9 cellular contexts compared by ENCODE assay signal in the genomic region with DNA sequence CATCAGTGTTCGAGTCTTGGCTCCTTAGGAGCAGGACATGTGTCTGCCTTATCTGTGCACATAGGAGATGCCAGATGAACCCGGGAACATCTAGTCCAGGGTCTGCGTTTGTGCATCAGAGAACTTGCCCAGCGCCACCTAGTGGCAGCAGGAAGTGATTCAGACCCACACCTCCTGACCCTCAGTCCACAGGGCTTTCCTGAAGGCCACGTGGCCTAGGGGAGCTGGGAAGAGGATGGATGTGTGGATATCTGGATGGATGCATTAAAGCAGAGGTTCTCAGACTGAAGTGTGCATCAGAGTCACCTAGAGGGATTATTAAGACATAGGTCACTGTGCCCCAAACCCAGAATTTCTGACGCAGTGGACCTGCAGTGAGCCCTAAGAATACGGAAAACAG. TPM values are rescaled to one million over a fixed set of nuclear protein-coding genes. Genes with fewer than 3 reads are reported as not detected.
DNase-seq lines count a peak whose midpoint lies in the region; ATAC-seq and TF ChIP-seq lines count a peak whose summit lies in the region.
"Had no signal": no experiment of that assay in that cellular context is flagged by ENCODE, and none has a peak within 500 bp of the region (broad histone marks: within the 10 kb centered on the region; RNA-seq: fewer than 3 reads in every experiment).

No MANE protein-coding gene starts in this region.

- no peaks in the 10 kb centered on the region for H3K79me2 ChIP-seq in DOHH2 (ENCODE audit: control insufficient read depth, low read length)

- H3K27me3 Mint-ChIP-seq in progenitor cell of endocrine pancreas = no peaks in the 10 kb centered on the region

- peaks cover 16% of the 10 kb centered on the region for H3K4me1 Mint-ChIP-seq in progenitor cell of endocrine pancreas (ENCODE audit: low read depth)

- no peak overlapping the region for H3K27ac Mint-ChIP-seq in progenitor cell of endocrine pancreas

- H3K4me1 ChIP-seq in DOHH2 (ENCODE audit: control insufficient read depth, low read length) = no peaks in the 10 kb centered on the region

- no peaks in the 10 kb centered on the region for H3K36me3 ChIP-seq in DOHH2 (ENCODE audit: control insufficient read depth, low read length)

- peak; percentile 88 for TF ChIP-seq CTCF in DOHH2 (IDR thresholded peaks at IDR 0.05; ENCODE audit: low read depth, low read length, poor library complexity, severe bottlenecking)
- peak; percentile 64 for TF ChIP-seq CTCF in fibroblast of villous mesenchyme (IDR thresholded peaks at IDR 0.05; ENCODE audit: insufficient read depth, low read depth, low read length)
- peak; percentile 70 for TF ChIP-seq CTCF in progenitor cell of endocrine pancreas (IDR thresholded peaks at IDR 0.05; ENCODE audit: unreplicated experiment)

- H3K9me2 ChIP-seq in DOHH2 (replicated peaks; ENCODE audit: control insufficient read depth, low read length) = no peaks in the 10 kb centered on the region

- no peak overlapping the region for H3K4me3 ChIP-seq in DOHH2 (ENCODE audit: low read length)
- no peak overlapping the region for H3K4me3 ChIP-seq in fibroblast of villous mesenchyme (ENCODE audit: low read depth, low read length)

- H4K20me1 ChIP-seq in DOHH2 (ENCODE audit: control insufficient read depth, insufficient read depth, low read depth, low read length) = no peaks in the 10 kb centered on the region

- no peak overlapping the region for H3K4me2 ChIP-seq in DOHH2 (ENCODE audit: low read length)

- peak; percentile 34 for DNase-seq in HCEC 1CT
- DNase-seq in NCI-H526 treated with DMSO at 0.1 percent for 48 hours (lab: John Stamatoyannopoulos, UW) = peak; percentile 27
- DNase-seq in activated CD8-positive, alpha-beta memory T cell treated with anti-CD3 and anti-CD28 coated beads, Interleukin-2, amount 50 U/mL, for 4 hours = peak; percentile 24
- peak; percentile 30 for DNase-seq in fibroblast of villous mesenchyme (ENCODE audit: low read depth)
- peak; percentile 28 for DNase-seq in progenitor cell of endocrine pancreas (ENCODE audit: low spot score, unreplicated experiment)
- no peak for DNase-seq in SIG-M5 treated with dmso at 0.1 percent for 504 hours (lab: John Stamatoyannopoulos, UW; ENCODE audit: unreplicated experiment)

- no peaks in the 10 kb centered on the region for H3K27me3 ChIP-seq in DOHH2 (ENCODE audit: control insufficient read depth, low read length)

- no peak overlapping the region for H3K4me3 Mint-ChIP-seq in progenitor cell of endocrine pancreas (ENCODE audit: low read depth)

- no peaks in the 10 kb centered on the region for H3K9me3 Mint-ChIP-seq in progenitor cell of endocrine pancreas (ENCODE audit: low read depth)

- no peak for ATAC-seq in GM18870 (IDR thresholded peaks at IDR 0.05; ENCODE audit: unreplicated experiment)

- no peaks in the 10 kb centered on the region for H3F3A ChIP-seq in DOHH2 (ENCODE audit: control insufficient read depth, insufficient read depth)

- H3K9me3 ChIP-seq in DOHH2 (ENCODE audit: control insufficient read depth, insufficient read depth, low read length) = no peaks in the 10 kb centered on the region

- H3K36me3 Mint-ChIP-seq in progenitor cell of endocrine pancreas (ENCODE audit: insufficient read depth) = no peaks in the 10 kb centered on the region

- H3K27ac ChIP-seq in DOHH2 (ENCODE audit: low read depth, low read length) = no peak overlapping the region

RNA-seq across cellular contexts. Expression of gene CAPN8, which starts 37.3 kb away (rescaled TPM):
- total RNA-seq in fibroblast of villous mesenchyme (not detected in 2 replicates), progenitor cell of endocrine pancreas (1.3 and 2.2 TPM in 2 replicates)
- total RNA-seq: activated CD8-positive, alpha-beta memory T cell treated with anti-CD3 and anti-CD28 coated beads for 36 hours had no signal
